In genomic region chr10:19658622-19659233, GRCh38 we compare ENCODE assay signal across 18 cellular contexts.
A peak's percentile ranks its signal among the peaks of the same experiment; 100 is the strongest.
DNase-seq lines count a peak whose midpoint lies in the region; ATAC-seq and TF ChIP-seq lines count a peak whose summit lies in the region.
"Had no signal": no experiment of that assay in that cellular context is flagged by ENCODE, and none has a peak within 500 bp of the region (broad histone marks: within the 10 kb centered on the region; RNA-seq: fewer than 3 reads in every experiment).

No MANE protein-coding gene starts in this region.

- H3K9me3 Mint-ChIP-seq in immature natural killer cell: no peaks in the 10 kb centered on the region
- H3K9me3 Mint-ChIP-seq: CD4-positive, alpha-beta T cell had no signal

- no TSS peak for BruUV-seq in PC-3 (replicated peaks; lab: Mats Ljungman, UMichigan)

- peaks cover 0 to 2% (median 0%) of the 10 kb centered on the region in 3 donors for H3K27me3 Mint-ChIP-seq in immature natural killer cell (ENCODE audit: low read depth in 3 of 3)
- H3K27me3 Mint-ChIP-seq: CD4-positive, alpha-beta T cell had no signal

- no peaks in the 10 kb centered on the region for H3K27me3 ChIP-seq in heart left ventricle
- H3K27me3 ChIP-seq in right atrium auricular region: no peaks in the 10 kb centered on the region
- no peaks in the 10 kb centered on the region for H3K27me3 ChIP-seq in smooth muscle cell (ENCODE audit: low read depth)
- H3K27me3 ChIP-seq in PC-3 (ENCODE audit: low read length): no peaks in the 10 kb centered on the region

- peak in 1 of 5 donors; percentile 8 for DNase-seq in heart left ventricle
- DNase-seq in cardiac septum (ENCODE audit: low spot score): no peak
- peak; percentile 16 for DNase-seq in astrocyte of the cerebellum (ENCODE audit: low read depth)
- DNase-seq in right atrium auricular region (ENCODE audit: low spot score): no peak
- no peak for DNase-seq in smooth muscle cell (lab: John Stamatoyannopoulos, UW; ENCODE audit: unreplicated experiment)
- DNase-seq in NCI-H1694 treated with DMSO at 0.1 percent for 48 hours (lab: John Stamatoyannopoulos, UW): no peak
- no peak for DNase-seq in PC-3
- DNase-seq in immature natural killer cell: no peak
- DNase-seq: Caco-2; CD4-positive, alpha-beta T cell; GOT3; Kasumi-1; MM.1S; NCI-H1092 treated with DMSO at 0.1 percent for 48 hours; NCI-H510A; NCI-H748 treated with DMSO at 0.1 percent for 48 hours; SHP77 treated with DMSO at 0.1 percent for 48 hours had no signal

- 47 to 63% (median 54%) methylated on average over 5 of the region's 5 CpGs for WGBS in heart left ventricle, 4 donors
- WGBS in smooth muscle cell (ENCODE audit: low lambda C conversion rate): 80% methylated on average over 5 of the region's 5 CpGs

- H3K9me3 ChIP-seq in heart left ventricle (peaks cover 0 to 10% (median 2%) of the 10 kb centered on the region in 12 donors), right atrium auricular region (peaks cover 0 to 5% of the 10 kb centered on the region in 2 donors), smooth muscle cell (replicated peaks; ENCODE audit: low read depth) (no peaks in the 10 kb centered on the region), PC-3 (ENCODE audit: low read length) (no peaks in the 10 kb centered on the region)
- H3K9me3 ChIP-seq: Caco-2 had no signal

- POLR2A ChIA-PET in PC-3 (lab: Charles Lee; ENCODE audit: unreplicated experiment): no interaction called here

- H3K36me3 Mint-ChIP-seq in immature natural killer cell: no peaks in the 10 kb centered on the region

- no peaks in the 10 kb centered on the region for H3K36me3 ChIP-seq in heart left ventricle
- H3K36me3 ChIP-seq in right atrium auricular region: no peaks in the 10 kb centered on the region
- H3K36me3 ChIP-seq in smooth muscle cell (ENCODE audit: low read depth): no peaks in the 10 kb centered on the region
- no peaks in the 10 kb centered on the region for H3K36me3 ChIP-seq in PC-3 (ENCODE audit: low read depth, low read length)

- ATAC-seq in heart left ventricle (peak in 3 of 4 donors; percentile 51 to 81 (median 79)), PC-3 (no peak)
- ATAC-seq: HCT116 had no signal

- TF ChIP-seq POLR2A in heart left ventricle (IDR thresholded peaks at IDR 0.05): no peak

- H3K9ac ChIP-seq in smooth muscle cell (ENCODE audit: low read depth) (peak overlapping the region; percentile 74), PC-3 (ENCODE audit: low read length) (no peak overlapping the region)

- CTCF ChIA-PET in PC-3 (lab: Charles Lee): no interaction called here

- H3K4me2 ChIP-seq in smooth muscle cell (peak overlapping the region; percentile 2), PC-3 (ENCODE audit: low read length) (no peak overlapping the region)

- no peaks in the 10 kb centered on the region for H4K20me1 ChIP-seq in smooth muscle cell (ENCODE audit: low read depth)
- no peaks in the 10 kb centered on the region for H4K20me1 ChIP-seq in PC-3 (ENCODE audit: low read length)

- H3K27ac ChIP-seq in heart left ventricle: peak overlapping the region in 5 of 12 donors; percentile 39 to 69 (median 61)
- H3K27ac ChIP-seq in right atrium auricular region: peak overlapping the region; percentile 16 to 45
- H3K27ac ChIP-seq in smooth muscle cell (ENCODE audit: low read depth): peak overlapping the region; percentile 92
- H3K27ac ChIP-seq in PC-3 (ENCODE audit: low read length): no peak overlapping the region

- H3K4me3 Mint-ChIP-seq in immature natural killer cell: no peak overlapping the region
- H3K4me3 Mint-ChIP-seq: CD4-positive, alpha-beta T cell had no signal

- H3K9me2 ChIP-seq in PC-3 (replicated peaks; ENCODE audit: low read length): no peaks in the 10 kb centered on the region

- intact Hi-C loops in heart left ventricle (cut with DNase I): no loop called here
- intact Hi-C loops in cardiac septum (cut with DNase I): no loop called here
- intact Hi-C loops in PC-3 (cut with micrococcal nuclease): no loop called here

- no peak overlapping the region for H3K4me3 ChIP-seq in heart left ventricle
- no peak overlapping the region for H3K4me3 ChIP-seq in astrocyte of the cerebellum (ENCODE audit: low read depth, low read length)
- no peak overlapping the region for H3K4me3 ChIP-seq in right atrium auricular region
- H3K4me3 ChIP-seq in smooth muscle cell: no peak overlapping the region
- no peak overlapping the region for H3K4me3 ChIP-seq in PC-3 (ENCODE audit: low read length)

- in situ Hi-C loops in astrocyte of the cerebellum (cut with HindIII; ENCODE audit: low sequenced_read_pairs): no loop called here

- H2AFZ ChIP-seq in smooth muscle cell (ENCODE audit: low read depth): no peak overlapping the region
- H2AFZ ChIP-seq in PC-3 (ENCODE audit: low read length): no peak overlapping the region

- H3K79me2 ChIP-seq in smooth muscle cell (ENCODE audit: low read depth): no peaks in the 10 kb centered on the region
- H3K79me2 ChIP-seq in PC-3 (ENCODE audit: low read length): no peaks in the 10 kb centered on the region

- no peaks in the 10 kb centered on the region for H3K4me1 Mint-ChIP-seq in immature natural killer cell

- peaks cover 0 to 45% (median 0%) of the 10 kb centered on the region in 12 donors for H3K4me1 ChIP-seq in heart left ventricle
- H3K4me1 ChIP-seq in right atrium auricular region: peaks cover 0 to 10% of the 10 kb centered on the region in 2 donors
- peaks cover 9% of the 10 kb centered on the region for H3K4me1 ChIP-seq in smooth muscle cell (ENCODE audit: low read depth)
- no peaks in the 10 kb centered on the region for H3K4me1 ChIP-seq in PC-3 (ENCODE audit: insufficient read depth, low read length)
- H3K4me1 ChIP-seq: Caco-2 had no signal

- H3K27ac Mint-ChIP-seq in immature natural killer cell: no peak overlapping the region
- H3K27ac Mint-ChIP-seq: CD4-positive, alpha-beta T cell had no signal

- H3F3A ChIP-seq in smooth muscle cell (ENCODE audit: low read depth) (peaks cover 7% of the 10 kb centered on the region), PC-3 (ENCODE audit: low read length, unreplicated experiment) (no peaks in the 10 kb centered on the region)

- TF ChIP-seq CTCF in heart left ventricle (IDR thresholded peaks at IDR 0.05) (no peak), astrocyte of the cerebellum (IDR thresholded peaks at IDR 0.05; ENCODE audit: low read depth, low read length, missing control alignments) (no peak), right atrium auricular region (IDR thresholded peaks at IDR 0.05) (no peak), smooth muscle cell (IDR thresholded peaks at IDR 0.05; ENCODE audit: borderline replicate concordance, insufficient read depth, poor library complexity, severe bottlenecking) (no peak), PC-3 (conservative IDR thresholded peaks at IDR 0.05; ENCODE audit: low read depth, low read length) (no peak)
